1 cellular context compared by ENCODE assay signal in the genomic region with DNA sequence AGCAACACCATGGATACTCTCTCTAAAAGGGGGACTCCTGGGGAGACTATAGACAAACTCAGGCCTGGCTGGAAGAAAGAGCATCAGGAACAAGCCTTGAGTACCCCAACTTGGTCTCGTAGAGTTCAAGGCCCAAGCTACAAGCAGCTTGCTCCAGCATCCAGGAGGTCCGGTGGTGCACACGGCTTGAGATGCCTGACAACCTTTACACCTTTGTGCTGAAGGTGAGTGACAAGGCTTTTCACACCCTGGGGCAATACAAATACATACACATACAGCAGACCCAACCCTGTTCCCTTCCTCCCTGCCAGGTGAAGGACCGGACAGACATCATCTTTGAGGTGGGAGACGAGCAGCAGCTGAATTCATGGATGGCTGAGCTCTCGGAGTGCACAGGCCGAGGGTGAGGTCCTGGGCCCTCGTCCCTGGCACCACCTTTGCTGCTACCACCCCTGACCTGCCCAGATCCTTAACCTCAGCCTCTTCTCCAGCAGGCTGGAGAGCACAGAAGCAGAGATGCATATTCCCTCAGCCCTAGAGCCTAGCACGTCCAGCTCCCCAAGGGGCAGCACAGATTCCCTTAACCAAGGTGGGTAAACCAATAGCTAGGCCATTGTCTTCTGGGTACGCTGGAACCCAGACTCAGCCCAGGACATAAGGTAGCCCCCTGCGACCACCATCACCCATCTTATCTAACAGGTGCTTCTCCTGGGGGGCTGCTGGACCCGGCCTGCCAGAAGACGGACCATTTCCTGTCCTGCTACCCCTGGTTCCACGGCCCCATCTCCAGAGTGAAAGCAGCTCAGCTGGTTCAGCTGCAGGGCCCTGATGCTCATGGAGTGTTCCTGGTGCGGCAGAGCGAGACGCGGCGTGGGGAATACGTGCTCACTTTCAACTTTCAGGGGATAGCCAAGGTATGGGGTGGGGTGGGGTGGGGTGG.
TF ChIP-seq lines count a peak whose summit lies in the region.

No MANE protein-coding gene starts in this region.

TF ChIP-seq in HepG2, 621 proteins besides CTCF, POLR2A, EP300 and RAD21:
- TF ChIP-seq ZNF75D (CRISPR knock-in tag; IDR thresholded peaks at IDR 0.05; ENCODE audit: borderline replicate concordance) (no peak), RBM22 (optimal IDR thresholded peaks at IDR 0.05; ENCODE audit: low read length) (peak; percentile 94), XBP1 (CRISPR knock-in tag; IDR thresholded peaks at IDR 0.05) (no peak), ZNF780A (CRISPR knock-in tag; IDR thresholded peaks at IDR 0.05) (no peak), ZNF556 (CRISPR knock-in tag; IDR thresholded peaks at IDR 0.05; ENCODE audit: borderline replicate concordance) (no peak), KDM3A (CRISPR knock-in tag; IDR thresholded peaks at IDR 0.05; ENCODE audit: low read depth) (no peak)
- TF ChIP-seq, protein P1, sequence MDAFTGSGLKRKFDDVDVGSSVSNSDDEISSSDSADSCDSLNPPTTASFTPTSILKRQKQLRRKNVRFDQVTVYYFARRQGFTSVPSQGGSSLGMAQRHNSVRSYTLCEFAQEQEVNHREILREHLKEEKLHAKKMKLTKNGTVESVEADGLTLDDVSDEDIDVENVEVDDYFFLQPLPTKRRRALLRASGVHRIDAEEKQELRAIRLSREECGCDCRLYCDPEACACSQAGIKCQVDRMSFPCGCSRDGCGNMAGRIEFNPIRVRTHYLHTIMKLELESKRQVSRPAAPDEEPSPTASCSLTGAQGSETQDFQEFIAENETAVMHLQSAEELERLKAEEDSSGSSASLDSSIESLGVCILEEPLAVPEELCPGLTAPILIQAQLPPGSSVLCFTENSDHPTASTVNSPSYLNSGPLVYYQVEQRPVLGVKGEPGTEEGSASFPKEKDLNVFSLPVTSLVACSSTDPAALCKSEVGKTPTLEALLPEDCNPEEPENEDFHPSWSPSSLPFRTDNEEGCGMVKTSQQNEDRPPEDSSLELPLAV (CRISPR knock-in tag; conservative IDR thresholded peaks at IDR 0.05; ENCODE audit: low read depth): no peak
